Comparison of ENCODE assay signal across 8 cellular contexts in the genomic region with DNA sequence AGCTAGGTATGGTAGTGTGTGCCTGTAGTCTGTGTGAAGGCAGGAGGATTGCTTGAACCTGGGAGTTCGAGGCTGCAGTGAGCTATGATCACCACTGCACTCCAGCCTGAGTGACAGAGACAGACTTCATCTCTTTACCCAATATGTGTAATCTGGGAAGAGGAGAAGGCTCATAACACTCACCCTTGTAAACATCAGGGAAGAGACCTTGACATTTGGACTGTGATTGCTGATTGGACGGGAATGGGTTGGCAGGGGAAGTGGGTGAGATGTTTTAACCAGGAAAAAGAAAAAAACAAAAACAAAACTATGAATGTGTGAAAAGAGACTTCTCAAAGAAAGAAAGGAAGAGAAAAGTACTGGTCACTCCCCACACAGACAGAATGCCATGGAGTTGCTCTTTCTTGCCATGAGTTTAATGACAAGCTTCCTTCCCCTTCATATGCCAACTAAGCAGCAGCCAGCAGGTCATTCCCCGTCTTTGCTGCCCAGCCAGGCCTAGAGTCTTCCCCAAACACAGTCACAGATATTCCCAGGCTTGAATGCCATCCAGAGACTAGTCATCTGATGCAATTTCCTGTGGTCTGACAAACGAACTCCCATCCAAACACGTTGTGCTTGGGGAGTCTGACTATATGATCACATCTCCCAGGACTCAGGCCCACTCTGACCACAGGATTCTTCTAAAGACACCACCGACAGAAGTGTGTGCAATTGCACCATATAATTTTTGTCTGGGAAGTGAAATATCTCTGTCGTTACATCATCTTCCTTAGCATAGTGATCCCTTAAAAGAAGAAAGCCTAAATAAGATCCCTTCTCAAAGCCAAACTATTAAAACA. TPM values are rescaled to one million over a fixed set of nuclear protein-coding genes. Genes with fewer than 3 reads are reported as not detected.
DNase-seq lines count a peak whose midpoint lies in the region; ATAC-seq and TF ChIP-seq lines count a peak whose summit lies in the region.

No MANE protein-coding gene starts in this region.

- H3K4me2 ChIP-seq in mammary epithelial cell (ENCODE audit: insufficient read depth, low read depth, low read length), result peak overlapping the region; percentile 45

- no peaks in the 10 kb centered on the region for H4K20me1 ChIP-seq in mammary epithelial cell (ENCODE audit: insufficient read depth, low read length)

- TF ChIP-seq CTCF in BJ (IDR thresholded peaks at IDR 0.05; ENCODE audit: insufficient read depth, low read depth, low read length), result no peak
- TF ChIP-seq CTCF in mammary epithelial cell (conservative IDR thresholded peaks at IDR 0.05 in 1 of 2, IDR thresholded peaks at IDR 0.05 in 1 of 2; ENCODE audit: extremely low read depth in 1 of 2, insufficient read depth in 1 of 2, low read depth in 1 of 2, low read length in 2 of 2), result peak in 1 of 2 donors; percentile 2

- intact Hi-C loops in mammary epithelial cell (cut with micrococcal nuclease), result loop anchor here (2.0 kb wide), 2 partner anchors 45 to 261 kb away; a partner anchor contains a TSS

- H3K79me2 ChIP-seq in mammary epithelial cell (ENCODE audit: insufficient read depth, low read length), result no peaks in the 10 kb centered on the region

- peak overlapping the region; percentile 44 for H3K9ac ChIP-seq in mammary epithelial cell (ENCODE audit: insufficient read depth, low read length)

- in situ Hi-C loops in mammary epithelial cell (cut with MboI; ENCODE audit: low sequenced_read_pairs in 2 of 2), result no loop called here

- H3K9me3 ChIP-seq in mammary epithelial cell (replicated peaks; ENCODE audit: insufficient read depth, low read length), result no peaks in the 10 kb centered on the region

- ATAC-seq in left lobe of liver (peak; percentile 75), GM21717 (IDR thresholded peaks at IDR 0.05; ENCODE audit: unreplicated experiment) (no peak)

- no peaks in the 10 kb centered on the region for H3K36me3 ChIP-seq in BJ (ENCODE audit: control insufficient read depth, insufficient read depth, low read length)
- H3K36me3 ChIP-seq in mammary epithelial cell (ENCODE audit: insufficient read depth, low read length), result no peaks in the 10 kb centered on the region

- peak overlapping the region; percentile 76 for H2AFZ ChIP-seq in mammary epithelial cell (ENCODE audit: low read depth, low read length)

- POLR2A ChIA-PET in BJ (lab: Charles Lee), result no interaction called here

- CTCF ChIA-PET in BJ (lab: Yijun Ruan, JAX) (interaction anchor here (0.9 to 1.3 kb wide), 4 partner anchors 11 to 264 kb away, joined by 3 to 4 read pairs (median 3); no protein-coding TSS in a partner anchor), mammary epithelial cell (lab: Charles Lee; ENCODE audit: low non-redundant PET) (interaction anchor here (0.8 kb wide), 1 partner anchor 260 kb away, joined by 9 read pairs; a partner anchor contains a TSS)

- 28% methylated on average over 7 of the region's 7 CpGs for WGBS in mammary epithelial cell (ENCODE audit: low coverage, missing lambda C conversion rate)

- dilution Hi-C loops in mammary epithelial cell (cut with HindIII; ENCODE audit: low sequenced_read_pairs), result no loop called here

- peak overlapping the region; percentile 92 for H3K27ac ChIP-seq in mammary epithelial cell (ENCODE audit: insufficient read depth, low read depth, low read length)

- BruUV-seq in mammary epithelial cell (replicated peaks; lab: Mats Ljungman, UMichigan), result TSS peak; percentile 98

- peak; percentile 100 for DNase-seq in BJ (ENCODE audit: low read depth)
- DNase-seq in NCI-H226, result peak; percentile 98
- DNase-seq in mammary epithelial cell, result peak; percentile 96
- peak; percentile 70 for DNase-seq in left lobe of liver (ENCODE audit: low spot score)
- DNase-seq in superior temporal gyrus (ENCODE audit: extremely low spot score), result peak; percentile 9
- DNase-seq in NCI-H2029 treated with DMSO at 0.1 percent for 48 hours (lab: John Stamatoyannopoulos, UW), result no peak
- DNase-seq in NCI-H2107 treated with DMSO at 0.1 percent for 48 hours (lab: John Stamatoyannopoulos, UW; ENCODE audit: unreplicated experiment), result no peak

- H3K27me3 ChIP-seq in BJ (ENCODE audit: control insufficient read depth, insufficient read depth, low read length) (no peaks in the 10 kb centered on the region), mammary epithelial cell (ENCODE audit: insufficient read depth, low read length) (no peaks in the 10 kb centered on the region)

- H3K4me3 ChIP-seq in BJ (ENCODE audit: low read depth, low read length) (no peak overlapping the region), mammary epithelial cell (replicated peaks in 1 of 3; ENCODE audit: insufficient read depth in 1 of 3, low read depth in 2 of 3, low read length in 3 of 3) (no peak overlapping the region)

- peaks cover 24% of the 10 kb centered on the region for H3K4me1 ChIP-seq in mammary epithelial cell (ENCODE audit: insufficient read depth, low read length)

RNA-seq across cellular contexts. Expression of a gene that starts 3.6 kb away (rescaled TPM):
- 10.4 and 12.0 TPM in 2 replicates for polyA plus RNA-seq in BJ (2011; rRNA removed)
- 41.2 and 59.3 TPM in 2 replicates for polyA minus RNA-seq in BJ (2011; rRNA and poly(A)+ RNA removed)
- total RNA-seq in mammary epithelial cell, result 1 to 10 TPM in 1 of 2 donors, under 1 TPM in 1; 0.71 to 8.7 TPM
- 0.14 TPM for polyA plus RNA-seq in mammary epithelial cell
- polyA minus RNA-seq in mammary epithelial cell, result not detected
- total RNA-seq in left lobe of liver, result 27.2 TPM

RNA-seq across cellular contexts. Expression of a gene that starts 23.7 kb away (rescaled TPM):
- polyA plus RNA-seq in BJ (2011; rRNA removed) (0.04 and 0.07 TPM in 2 replicates), mammary epithelial cell (0.31 TPM)
- not detected in 2 replicates for polyA minus RNA-seq in BJ (2011; rRNA and poly(A)+ RNA removed)
- total RNA-seq in mammary epithelial cell (under 1 TPM; 0.56 to 0.67 TPM), left lobe of liver (0.13 TPM)
- 4.0 TPM for polyA minus RNA-seq in mammary epithelial cell

RNA-seq across cellular contexts. Expression of a gene that starts 39.1 kb away (rescaled TPM):
- polyA plus RNA-seq in BJ (2011; rRNA removed), result not detected in 2 replicates
- not detected in 2 replicates for polyA minus RNA-seq in BJ (2011; rRNA and poly(A)+ RNA removed)
- under 1 TPM in 1 of 2 donors, not detected in 1; 0.67 TPM for total RNA-seq in mammary epithelial cell
- polyA plus RNA-seq in mammary epithelial cell, result 0.20 TPM
- polyA minus RNA-seq in mammary epithelial cell, result not detected
- total RNA-seq in left lobe of liver, result 273 TPM

Comparison
In these comparisons a context has a peak if more than half of its experiments do, and no peak if none do; other contexts are left out.
1. DNase-seq: peak in BJ (single experiment), NCI-H226 (single experiment), mammary epithelial cell (single experiment), left lobe of liver (single experiment) and superior temporal gyrus (single experiment); none in NCI-H2029 treated with DMSO at 0.1 percent for 48 hours (single experiment) and NCI-H2107 treated with DMSO at 0.1 percent for 48 hours (single experiment).
2. RNA of a gene that starts 39.1 kb away (total RNA-seq): 273 TPM in left lobe of liver (single experiment); 0.67 TPM in mammary epithelial cell; every median in the first group is over 100 times any median in the second.